ENCODE assay signal across 8 cellular contexts in the genomic region with DNA sequence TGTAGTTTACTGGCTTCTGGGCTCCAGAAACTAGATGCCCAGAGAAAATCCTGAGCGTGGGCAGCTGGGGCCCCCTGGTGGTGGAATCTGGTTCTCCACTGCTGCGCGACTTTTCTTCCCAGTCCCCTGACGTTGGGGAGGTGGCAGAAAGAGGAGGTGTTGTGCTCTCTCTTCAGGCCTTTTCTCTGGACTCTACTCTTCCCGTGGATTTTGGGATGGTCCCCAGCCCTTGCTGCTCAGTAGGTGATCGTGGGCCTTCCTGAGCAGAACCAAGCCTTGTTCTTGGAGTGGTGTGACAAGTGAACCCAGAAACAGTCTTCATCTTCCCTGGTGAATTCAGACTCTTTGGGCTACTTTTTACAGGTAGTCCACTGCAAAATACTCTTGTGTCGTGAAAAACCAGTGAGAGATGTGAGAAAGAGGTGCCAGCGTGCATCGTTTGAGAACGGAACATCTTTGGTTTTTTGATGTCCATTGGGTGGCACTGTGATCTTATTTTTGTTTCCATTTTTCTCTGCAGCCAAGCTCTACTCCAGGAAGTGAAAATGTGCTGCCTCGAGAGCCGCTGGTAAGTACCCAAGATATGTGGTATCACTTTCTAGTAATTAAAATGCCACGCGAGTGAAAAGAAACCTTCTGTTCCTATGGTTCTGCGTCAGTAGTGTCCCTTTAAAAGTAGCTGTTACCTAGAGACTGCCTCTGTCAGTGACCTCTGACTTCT. TPM values are rescaled to one million over a fixed set of nuclear protein-coding genes. Genes with fewer than 3 reads are reported as not detected.
DNase-seq lines count a peak whose midpoint lies in the region; ATAC-seq, FAIRE-seq and TF ChIP-seq lines count a peak whose summit lies in the region.

No MANE protein-coding gene starts in this region.

- H4K20me1 ChIP-seq in H1 (replicated peaks in 1 of 2; ENCODE audit: control insufficient read depth in 1 of 2, insufficient read depth in 2 of 2, low read length in 2 of 2): peaks cover 4 to 7% of the 10 kb centered on the region in 2 experiments

- H2AFZ ChIP-seq in H1 (ENCODE audit: low read length): no peak overlapping the region

- peaks cover 0 to 38% of the 10 kb centered on the region in 2 experiments; a peak in 2 of 4 replicates for H3K79me2 ChIP-seq in H1 (ENCODE audit: control insufficient read depth in 1 of 2, insufficient read depth in 2 of 2, low read length in 2 of 2)

- no peak overlapping the region for H4K8ac ChIP-seq in H1 (ENCODE audit: extremely low read depth, insufficient read depth, low read length)

- no peak overlapping the region for H2AK5ac ChIP-seq in H1 (ENCODE audit: low read depth, low read length)

- H3K18ac ChIP-seq in H1 (ENCODE audit: extremely low read depth, low read length): no peak overlapping the region

- peaks cover 4 to 6% (median 5%) of the 10 kb centered on the region in 4 experiments; a peak in 5 of 7 replicates for H3K4me1 ChIP-seq in H1 (replicated peaks in 1 of 4; ENCODE audit: control insufficient read depth in 3 of 4, insufficient read depth in 4 of 4, low read length in 3 of 4)

- CTCF ChIA-PET in activated CD4-positive, alpha-beta memory T cell treated with anti-CD3 and anti-CD28 coated beads, Interleukin-2, amount 10 ng/mL, durations not matched to agents 7 days and 5 days (lab: Charles Lee): interaction anchor here (0.7 to 8.0 kb wide), 39 partner anchors 9 to 543 kb away, joined by 3 to 153 read pairs (median 4); a partner anchor contains a TSS
- CTCF ChIA-PET in H1 (lab: Charles Lee; ENCODE audit: partially characterized antibody): interaction anchor here (0.6 to 8.5 kb wide), 35 partner anchors 9 to 709 kb away, joined by 3 to 132 read pairs (median 3); a partner anchor contains a TSS

- intact Hi-C loops in CD14-positive monocyte (cut with micrococcal nuclease): loop anchor here (1.0 to 5.0 kb wide), 3 partner anchors 63 to 118 kb away; a partner anchor contains a TSS

- peak; percentile 99 for TF ChIP-seq CTCF in CD14-positive monocyte (IDR thresholded peaks at IDR 0.05)
- TF ChIP-seq CTCF in H1 (IDR thresholded peaks at IDR 0.05; ENCODE audit: control extremely low read depth in 1 of 3, insufficient read depth in 1 of 3, low read depth in 1 of 3, low read length in 3 of 3): peak; percentile 82 to 92 (median 91)
- peak; percentile 99 for TF ChIP-seq CTCF in mesothelial cell of epicardium (IDR thresholded peaks at IDR 0.05; ENCODE audit: unreplicated experiment)

- no peak overlapping the region for H2BK5ac ChIP-seq in H1 (ENCODE audit: low read depth, low read length)

- H3K27me3 ChIP-seq in H1 (replicated peaks in 1 of 4; ENCODE audit: control insufficient read depth in 3 of 4, extremely low read depth in 1 of 4, insufficient read depth in 3 of 4, low read length in 3 of 4): no peaks in the 10 kb centered on the region

- no peaks in the 10 kb centered on the region for H3K23me2 ChIP-seq in H1 (ENCODE audit: low read depth, low read length)

- H3K4ac ChIP-seq in H1 (replicated peaks; ENCODE audit: insufficient read length, low read depth, low read length): no peak overlapping the region

- H3K4me1 Mint-ChIP-seq in CD14-positive monocyte (peaks cover 14% of the 10 kb centered on the region), mesothelial cell of epicardium (peaks cover 26% of the 10 kb centered on the region)
- H3K4me1 Mint-ChIP-seq in activated CD4-positive, alpha-beta memory T cell treated with anti-CD3 and anti-CD28 coated beads, Interleukin-2, amount 10 ng/mL, durations not matched to agents 7 days and 5 days: peaks cover 52% of the 10 kb centered on the region

- H3K4me2 ChIP-seq in H1 (ENCODE audit: insufficient read depth in 1 of 2, low read depth in 2 of 2, low read length in 2 of 2): no peak overlapping the region

- H3K27me3 Mint-ChIP-seq in CD14-positive monocyte (ENCODE audit: low read depth in 3 of 3): peaks cover 0 to 2% (median 0%) of the 10 kb centered on the region in 3 donors
- no peaks in the 10 kb centered on the region for H3K27me3 Mint-ChIP-seq in activated CD4-positive, alpha-beta memory T cell treated with anti-CD3 and anti-CD28 coated beads, Interleukin-2, amount 10 ng/mL, durations not matched to agents 7 days and 5 days
- H3K27me3 Mint-ChIP-seq in mesothelial cell of epicardium (ENCODE audit: low read depth): no peaks in the 10 kb centered on the region

- H3K9me3 ChIP-seq in H1 (ENCODE audit: insufficient read depth in 2 of 2, low read depth in 1 of 2, low read length in 1 of 2): no peaks in the 10 kb centered on the region

- POLR2A ChIA-PET in activated CD4-positive, alpha-beta memory T cell treated with anti-CD3 and anti-CD28 coated beads, Interleukin-2, amount 10 ng/mL, durations not matched to agents 7 days and 5 days (lab: Charles Lee): interaction anchor here (0.5 to 6.9 kb wide), 9 partner anchors 9 to 530 kb away, joined by 3 to 49 read pairs (median 5); a partner anchor contains a TSS
- POLR2A ChIA-PET in H1 (lab: Charles Lee; ENCODE audit: partially characterized antibody): interaction anchor here (1.1 to 2.3 kb wide), 2 partner anchors 20 to 86 kb away, joined by 3 to 8 read pairs; a partner anchor contains a TSS

- peaks cover 6% of the 10 kb centered on the region; the same call in 1 of the 2 replicates for H3K79me1 ChIP-seq in H1 (ENCODE audit: low read depth, low read length)

- no peak overlapping the region for H3K4me3 ChIP-seq in H1 (ENCODE audit: extremely low read depth in 1 of 4, insufficient read depth in 2 of 4, low read depth in 3 of 4, low read length in 4 of 4)

- H3K4me3 Mint-ChIP-seq in CD14-positive monocyte: peak overlapping the region; percentile 76 to 89
- peak overlapping the region; percentile 75 for H3K4me3 Mint-ChIP-seq in activated CD4-positive, alpha-beta memory T cell treated with anti-CD3 and anti-CD28 coated beads, Interleukin-2, amount 10 ng/mL, durations not matched to agents 7 days and 5 days
- peak overlapping the region; percentile 55 for H3K4me3 Mint-ChIP-seq in mesothelial cell of epicardium

- H3K9me3 Mint-ChIP-seq in CD14-positive monocyte (peaks cover 0 to 2% (median 0%) of the 10 kb centered on the region in 7 donors), mesothelial cell of epicardium (no peaks in the 10 kb centered on the region)
- no peaks in the 10 kb centered on the region for H3K9me3 Mint-ChIP-seq in activated CD4-positive, alpha-beta memory T cell treated with anti-CD3 and anti-CD28 coated beads, Interleukin-2, amount 10 ng/mL, durations not matched to agents 7 days and 5 days

- no peak overlapping the region for H3K56ac ChIP-seq in H1 (replicated peaks; ENCODE audit: insufficient read length, low read depth, low read length)

- H3K27ac Mint-ChIP-seq in CD14-positive monocyte: peak overlapping the region; percentile 34 to 90 (median 75)
- H3K27ac Mint-ChIP-seq in activated CD4-positive, alpha-beta memory T cell treated with anti-CD3 and anti-CD28 coated beads, Interleukin-2, amount 10 ng/mL, durations not matched to agents 7 days and 5 days: peak overlapping the region; percentile 87
- H3K27ac Mint-ChIP-seq in mesothelial cell of epicardium: peak overlapping the region; percentile 98

- H4K5ac ChIP-seq in H1 (ENCODE audit: insufficient read length, low read depth, low read length): no peak overlapping the region

- TF ChIP-seq POLR2A in H1 (IDR thresholded peaks at IDR 0.05; ENCODE audit: control extremely low read depth in 1 of 2, low read depth in 2 of 2, low read length in 2 of 2): no peak

- ATAC-seq in GM19351 (IDR thresholded peaks at IDR 0.05; ENCODE audit: unreplicated experiment) (peak; percentile 82), HG03457 (IDR thresholded peaks at IDR 0.05; ENCODE audit: unreplicated experiment) (peak; percentile 46)

- TF ChIP-seq EP300 in H1 (IDR thresholded peaks at IDR 0.05; ENCODE audit: borderline replicate concordance in 1 of 2, low read depth in 2 of 2, low read length in 2 of 2): no peak

- no peak overlapping the region for H3K27ac ChIP-seq in H1 (ENCODE audit: low read depth, low read length)

- H2BK15ac ChIP-seq in H1 (ENCODE audit: low read length): no peak overlapping the region

- H3K36me3 ChIP-seq in H1 (ENCODE audit: control insufficient read depth in 2 of 4, insufficient read depth in 4 of 4, low read length in 3 of 4): peaks cover 0 to 4% (median 0%) of the 10 kb centered on the region in 4 experiments; a peak in 1 of 8 replicates

- H2BK12ac ChIP-seq in H1 (ENCODE audit: low read depth, low read length): no peak overlapping the region

- no peak for FAIRE-seq in H1 (lab: Jason Lieb, UNC)

- H2BK120ac ChIP-seq in H1 (replicated peaks; ENCODE audit: low read depth, low read length): no peak overlapping the region

- no peak overlapping the region for H2BK20ac ChIP-seq in H1 (ENCODE audit: low read length)

- peak; percentile 70 for DNase-seq in CD14-positive monocyte (ENCODE audit: low spot score)
- DNase-seq in NCI-H774 (lab: John Stamatoyannopoulos, UW): peak; percentile 20
- DNase-seq in activated CD4-positive, alpha-beta memory T cell treated with anti-CD3 and anti-CD28 coated beads, Interleukin-2, amount 10 ng/mL, durations not matched to agents 7 days and 5 days: peak; percentile 85
- peak in 1 of 2 experiments; percentile 98 for DNase-seq in H1 (ENCODE audit: low read depth in 1 of 2, low spot score in 2 of 2)
- DNase-seq in mesothelial cell of epicardium (ENCODE audit: low spot score in 2 of 2, unreplicated experiment in 2 of 2): peak; percentile 53 to 90
- peak; percentile 73 for DNase-seq in stimulated activated CD8-positive, alpha-beta memory T cell treated with anti-CD3 and anti-CD28 coated beads, Interleukin-15, amount 100 ng/mL, for 24 hours (ENCODE audit: low read depth)

- 48% methylated on average over 15 of the region's 15 CpGs; no CpG with 5 or more reads in 1 of the 2 experiments for WGBS in H1 (ENCODE audit: extremely low coverage in 1 of 2, insufficient coverage in 1 of 2, insufficient read length in 1 of 2, insufficient replicate concordance in 2 of 2, low coverage in 1 of 2, low lambda C conversion rate in 2 of 2, missing lambda C conversion rate in 1 of 2), 2 experiments

- no peak overlapping the region for H3K14ac ChIP-seq in H1 (ENCODE audit: insufficient read length)

- no peak overlapping the region for H3K9ac ChIP-seq in H1 (replicated peaks in 1 of 4; ENCODE audit: extremely low read depth in 1 of 4, low read depth in 3 of 4, low read length in 3 of 4)

- peak; percentile 85 for TF ChIP-seq RAD21 in H1 (IDR thresholded peaks at IDR 0.05 in 1 of 2, conservative IDR thresholded peaks at IDR 0.05 in 1 of 2; ENCODE audit: low read depth in 2 of 2, low read length in 2 of 2)

- H3K23ac ChIP-seq in H1 (ENCODE audit: insufficient read length): no peak overlapping the region

- H3K36me3 Mint-ChIP-seq in CD14-positive monocyte (peaks cover 27 to 38% of the 10 kb centered on the region in 2 donors), mesothelial cell of epicardium (no peaks in the 10 kb centered on the region)
- peaks cover 8% of the 10 kb centered on the region for H3K36me3 Mint-ChIP-seq in activated CD4-positive, alpha-beta memory T cell treated with anti-CD3 and anti-CD28 coated beads, Interleukin-2, amount 10 ng/mL, durations not matched to agents 7 days and 5 days (ENCODE audit: low read depth)

- no peak overlapping the region for H4K91ac ChIP-seq in H1 (replicated peaks; ENCODE audit: insufficient read length, low read length)

RNA-seq across cellular contexts. Expression of a gene that starts 20.2 kb away (rescaled TPM):
- polyA plus RNA-seq in CD14-positive monocyte (1 to 10 TPM; 2.2 to 2.7 TPM), H1 (2011; rRNA removed) (13.0 and 24.0 TPM in 2 replicates)
- total RNA-seq in activated CD4-positive, alpha-beta memory T cell treated with anti-CD3 and anti-CD28 coated beads, Interleukin-2, amount 10 ng/mL, durations not matched to agents 7 days and 5 days: 10 to 100 TPM; 18.9 to 20.1 TPM
- total RNA-seq in H1 (2021; fragmentation: NEBNext Ultra II Directional; extraction: Animal tissue kit (Norgen Biotek cat#: 25700)): 19.8 and 25.5 TPM in 2 replicates
- polyA plus RNA-seq in H1 (2011; cell fraction: cytosol; rRNA removed): 19.1 TPM
- 23.0 TPM for polyA plus RNA-seq in H1 (2011; cell fraction: nucleus; rRNA removed)
- 12.3 to 26.3 TPM (median 24.9 TPM) in 4 replicates for polyA plus RNA-seq in H1 (2012, experiment 1 of 2)
- polyA plus RNA-seq in H1 (2012, experiment 2 of 2): 22.9 TPM
- 20.4 TPM for polyA plus RNA-seq in H1 (2013, experiment 1 of 2)
- 23.6 TPM for polyA plus RNA-seq in H1 (2013, experiment 2 of 2)
- 7.1 and 7.4 TPM in 2 replicates for polyA minus RNA-seq in H1 (2011; rRNA and poly(A)+ RNA removed)
- 11.6 TPM for polyA minus RNA-seq in H1 (2011; cell fraction: cytosol; rRNA and poly(A)+ RNA removed)
- 10.0 TPM for polyA minus RNA-seq in H1 (2011; cell fraction: nucleus; rRNA and poly(A)+ RNA removed)
- total RNA-seq in mesothelial cell of epicardium: 29.7 to 31.4 TPM (median 30.9 TPM) in 3 replicates

RNA-seq across cellular contexts. Expression of a gene that starts 22.6 kb away (rescaled TPM):
- 10 to 100 TPM; 17.3 to 17.8 TPM for polyA plus RNA-seq in CD14-positive monocyte
- total RNA-seq in activated CD4-positive, alpha-beta memory T cell treated with anti-CD3 and anti-CD28 coated beads, Interleukin-2, amount 10 ng/mL, durations not matched to agents 7 days and 5 days: 10 to 100 TPM; 23.5 to 24.2 TPM
- total RNA-seq in H1 (2021; fragmentation: NEBNext Ultra II Directional; extraction: Animal tissue kit (Norgen Biotek cat#: 25700)): 78.3 and 79.9 TPM in 2 replicates
- polyA plus RNA-seq in H1 (2011; rRNA removed): 30.9 and 34.3 TPM in 2 replicates
- 47.3 TPM for polyA plus RNA-seq in H1 (2011; cell fraction: cytosol; rRNA removed)
- polyA plus RNA-seq in H1 (2011; cell fraction: nucleus; rRNA removed): 42.0 TPM
- polyA plus RNA-seq in H1 (2012, experiment 1 of 2): 56.9 to 66.5 TPM (median 58.3 TPM) in 4 replicates
- 39.2 TPM for polyA plus RNA-seq in H1 (2012, experiment 2 of 2)
- polyA plus RNA-seq in H1 (2013, experiment 1 of 2): 67.7 TPM
- 66.3 TPM for polyA plus RNA-seq in H1 (2013, experiment 2 of 2)
- polyA minus RNA-seq in H1 (2011; rRNA and poly(A)+ RNA removed): 91.2 and 91.8 TPM in 2 replicates
- polyA minus RNA-seq in H1 (2011; cell fraction: cytosol; rRNA and poly(A)+ RNA removed): 26.5 TPM
- 45.0 TPM for polyA minus RNA-seq in H1 (2011; cell fraction: nucleus; rRNA and poly(A)+ RNA removed)
- 51.4 to 54.8 TPM (median 53.0 TPM) in 3 replicates for total RNA-seq in mesothelial cell of epicardium

RNA-seq across cellular contexts. Expression of a gene that starts 45.1 kb away (rescaled TPM):
- not detected for polyA plus RNA-seq in CD14-positive monocyte
- under 1 TPM in 1 of 2 experiments, not detected in 1; 0.50 TPM for total RNA-seq in activated CD4-positive, alpha-beta memory T cell treated with anti-CD3 and anti-CD28 coated beads, Interleukin-2, amount 10 ng/mL, durations not matched to agents 7 days and 5 days
- total RNA-seq in H1 (2021; fragmentation: NEBNext Ultra II Directional; extraction: Animal tissue kit (Norgen Biotek cat#: 25700)): 0.30 and 0.38 TPM in 2 replicates
- polyA plus RNA-seq in H1 (2011; rRNA removed): 0.09 and 0.15 TPM in 2 replicates
- polyA plus RNA-seq in H1 (2011; cell fraction: cytosol; rRNA removed): 0.18 TPM
- polyA plus RNA-seq in H1 (2011; cell fraction: nucleus; rRNA removed): 0.16 TPM
- polyA plus RNA-seq in H1 (2012, experiment 1 of 2): 0.83 to 1.3 TPM (median 0.98 TPM) in 4 replicates
- not detected for polyA plus RNA-seq in H1 (2012, experiment 2 of 2)
- 0.85 TPM for polyA plus RNA-seq in H1 (2013, experiment 1 of 2)
- polyA plus RNA-seq in H1 (2013, experiment 2 of 2): 0.72 TPM
- 0.38 TPM in 1 of 2 replicates, not detected in the other for polyA minus RNA-seq in H1 (2011; rRNA and poly(A)+ RNA removed)
- not detected for polyA minus RNA-seq in H1 (2011; cell fraction: cytosol; rRNA and poly(A)+ RNA removed)
- polyA minus RNA-seq in H1 (2011; cell fraction: nucleus; rRNA and poly(A)+ RNA removed): not detected
- total RNA-seq in mesothelial cell of epicardium: 0.70 to 0.89 TPM (median 0.83 TPM) in 3 replicates
